In genomic region chr2:211161236-211161635, GRCh38 we compare ENCODE assay signal across 34 cellular contexts.
DNase-seq lines count a peak whose midpoint lies in the region; TF ChIP-seq lines count a peak whose summit lies in the region.
"Had no signal": no experiment of that assay in that cellular context is flagged by ENCODE, and none has a peak within 500 bp of the region (broad histone marks: within the 10 kb centered on the region; RNA-seq: fewer than 3 reads in every experiment).

No MANE protein-coding gene starts in this region.

- no peak overlapping the region for H4K8ac ChIP-seq in mesenchymal stem cell (ENCODE audit: low read length)

- no peaks in the 10 kb centered on the region for H3K79me2 ChIP-seq in OCI-LY1 (ENCODE audit: insufficient read depth, low read length)

- H3K18ac ChIP-seq in mesenchymal stem cell (ENCODE audit: low read depth in 1 of 2, low read length in 2 of 2) = no peak overlapping the region

- peak overlapping the region; percentile 61; the same call in 1 of the 2 replicates for H2AFZ ChIP-seq in OCI-LY1 (ENCODE audit: low read length)
- H2AFZ ChIP-seq in mesenchymal stem cell (ENCODE audit: low read depth, low read length) = no peak overlapping the region

- in situ Hi-C loops in KBM-7 (cut with MboI; ENCODE audit: low pct_unique_long_range_greater_than_20kb, low sequenced_read_pairs) = no loop called here

- no peaks in the 10 kb centered on the region for H3K9me3 ChIP-seq in OCI-LY1 (ENCODE audit: low read length)
- no peaks in the 10 kb centered on the region for H3K9me3 ChIP-seq in mesenchymal stem cell (ENCODE audit: control insufficient read depth, low read length)
- H3K9me3 ChIP-seq: HAP-1, heart left ventricle, psoas muscle, upper lobe of right lung had no signal

- no peak overlapping the region for H3K23ac ChIP-seq in mesenchymal stem cell (ENCODE audit: low read length in 2 of 2)

- no peak overlapping the region for H2AK5ac ChIP-seq in mesenchymal stem cell (ENCODE audit: low read length, severe bottlenecking)

- peaks cover 34% of the 10 kb centered on the region for H3K4me1 ChIP-seq in OCI-LY1 (ENCODE audit: insufficient read depth, low read length, severe bottlenecking)
- H3K4me1 ChIP-seq in mesenchymal stem cell (ENCODE audit: control insufficient read depth, insufficient read depth, low read depth, low read length) = no peaks in the 10 kb centered on the region
- H3K4me1 ChIP-seq: foreskin keratinocyte, HAP-1, heart left ventricle, psoas muscle, upper lobe of right lung had no signal

- peak; percentile 22 for DNase-seq in A172 (ENCODE audit: low spot score)
- peak; percentile 27 for DNase-seq in brain pericyte (ENCODE audit: low read depth, low spot score)
- peak; percentile 27 for DNase-seq in mesenchymal stem cell
- no peak for DNase-seq in NCI-H69 (lab: John Stamatoyannopoulos, UW)
- DNase-seq in KBM-7 = no peak
- no peak for DNase-seq in NCI-H2227 (lab: John Stamatoyannopoulos, UW; ENCODE audit: unreplicated experiment)
- no peak for DNase-seq in NCI-H2196 (lab: John Stamatoyannopoulos, UW; ENCODE audit: unreplicated experiment)
- DNase-seq: 8988T; activated CD4-positive, alpha-beta memory T cell treated with anti-CD3 and anti-CD28 coated beads, Interleukin-2, amount 10 ng/mL, durations not matched to agents 7 days and 5 days; activated CD8-positive, alpha-beta memory T cell treated with anti-CD3 and anti-CD28 coated beads, Interleukin-2, amount 50 U/mL, for 4 hours; activated naive CD4-positive, alpha-beta T cell treated with Interleukin-2 at 50 U/mL for 16 hours; COR-L47; DMS53; effector memory CD8-positive, alpha-beta T cell; foreskin keratinocyte; heart left ventricle; kidney; left ventricle myocardium superior; midbrain; naive thymus-derived CD4-positive, alpha-beta T cell; NCI-H1092 treated with DMSO at 0.1 percent for 48 hours; NCI-H1694 treated with DMSO at 0.1 percent for 48 hours; NCI-H2171; NCI-H510A treated with DMSO at 0.1 percent for 48 hours; NK-92 treated with Interleukin-12 subunit alpha and Interleukin-12 subunit beta, amount 100 ng/mL, for 24 hours; nucleus accumbens; psoas muscle; stimulated activated naive CD4-positive, alpha-beta T cell; T-helper 9 cell; upper lobe of right lung had no signal

- no peak overlapping the region for H3K14ac ChIP-seq in mesenchymal stem cell (ENCODE audit: low read length in 2 of 2)

- H3K4me3 ChIP-seq in OCI-LY1 (ENCODE audit: low read depth, low read length, poor library complexity, severe bottlenecking) = no peak overlapping the region
- H3K4me3 ChIP-seq in mesenchymal stem cell (ENCODE audit: insufficient read depth in 1 of 2, low read depth in 1 of 2, low read length in 2 of 2) = no peak overlapping the region
- H3K4me3 ChIP-seq: coronary artery, HAP-1, heart left ventricle, psoas muscle, upper lobe of right lung had no signal

- no peaks in the 10 kb centered on the region for H3K9me2 ChIP-seq in OCI-LY1 (ENCODE audit: low read depth, low read length)

- no peak overlapping the region for H2BK120ac ChIP-seq in mesenchymal stem cell (ENCODE audit: low read depth, low read length)

- H2BK12ac ChIP-seq in mesenchymal stem cell (ENCODE audit: low read length in 2 of 2) = no peak overlapping the region

- H3K36me3 ChIP-seq in OCI-LY1 (ENCODE audit: insufficient read depth, low read length) (no peaks in the 10 kb centered on the region), mesenchymal stem cell (ENCODE audit: control insufficient read depth in 1 of 2, insufficient read depth in 2 of 2, low read depth in 1 of 2, low read length in 2 of 2) (no peaks in the 10 kb centered on the region)
- H3K36me3 ChIP-seq: HAP-1, heart left ventricle, upper lobe of right lung had no signal

- H3K9ac ChIP-seq in OCI-LY1 (ENCODE audit: low read length) (no peak overlapping the region), mesenchymal stem cell (ENCODE audit: low read length) (no peak overlapping the region)

- no peak for TF ChIP-seq CTCF in OCI-LY1 (IDR thresholded peaks at IDR 0.05; ENCODE audit: low read length)

- H4K91ac ChIP-seq in mesenchymal stem cell (ENCODE audit: low read length) = no peak overlapping the region

- H3F3A ChIP-seq in OCI-LY1 (ENCODE audit: insufficient read depth, low read length) = no peaks in the 10 kb centered on the region; the same call in 1 of the 2 replicates

- H3K27ac ChIP-seq in OCI-LY1 (ENCODE audit: low read depth, low read length, poor library complexity, severe bottlenecking) (no peak overlapping the region), mesenchymal stem cell (ENCODE audit: low read length, poor library complexity, severe bottlenecking) (no peak overlapping the region)
- H3K27ac ChIP-seq: C4-2B, coronary artery, foreskin keratinocyte, heart left ventricle, psoas muscle, upper lobe of right lung had no signal

- no peaks in the 10 kb centered on the region for H3K27me3 ChIP-seq in OCI-LY1 (ENCODE audit: insufficient read depth, low read length)
- no peaks in the 10 kb centered on the region for H3K27me3 ChIP-seq in mesenchymal stem cell (ENCODE audit: control insufficient read depth in 1 of 2, insufficient read depth in 1 of 2, low read length in 2 of 2)
- H3K27me3 ChIP-seq: foreskin keratinocyte, upper lobe of right lung had no signal

- H3K4me2 ChIP-seq in OCI-LY1 (ENCODE audit: low read length) (no peak overlapping the region), mesenchymal stem cell (ENCODE audit: low read length, poor library complexity, severe bottlenecking) (no peak overlapping the region)

- 71% methylated on average over 5 of the region's 5 CpGs for WGBS in mesenchymal stem cell

- H3K79me1 ChIP-seq in mesenchymal stem cell (replicated peaks; ENCODE audit: low read length, poor library complexity, severe bottlenecking) = no peaks in the 10 kb centered on the region

- H4K20me1 ChIP-seq in OCI-LY1 (ENCODE audit: insufficient read depth, low read length) = no peaks in the 10 kb centered on the region

- no peak overlapping the region for H3K4ac ChIP-seq in mesenchymal stem cell (ENCODE audit: low read depth in 1 of 2, low read length in 2 of 2)

- H2BK15ac ChIP-seq in mesenchymal stem cell (ENCODE audit: low read depth, poor library complexity, severe bottlenecking) = no peak overlapping the region

- H2BK5ac ChIP-seq in mesenchymal stem cell (ENCODE audit: low read depth, low read length, poor library complexity, severe bottlenecking) = no peak overlapping the region

Comparison
In these comparisons a context has a peak if more than half of its experiments do, and no peak if none do; other contexts are left out.
1. DNase-seq: peak in A172 (single experiment), brain pericyte (single experiment) and mesenchymal stem cell (single experiment); none in NCI-H69 (single experiment), KBM-7 (single experiment), NCI-H2227 (single experiment) and NCI-H2196 (single experiment).